18 cellular contexts compared by ENCODE assay signal in the genomic region with DNA sequence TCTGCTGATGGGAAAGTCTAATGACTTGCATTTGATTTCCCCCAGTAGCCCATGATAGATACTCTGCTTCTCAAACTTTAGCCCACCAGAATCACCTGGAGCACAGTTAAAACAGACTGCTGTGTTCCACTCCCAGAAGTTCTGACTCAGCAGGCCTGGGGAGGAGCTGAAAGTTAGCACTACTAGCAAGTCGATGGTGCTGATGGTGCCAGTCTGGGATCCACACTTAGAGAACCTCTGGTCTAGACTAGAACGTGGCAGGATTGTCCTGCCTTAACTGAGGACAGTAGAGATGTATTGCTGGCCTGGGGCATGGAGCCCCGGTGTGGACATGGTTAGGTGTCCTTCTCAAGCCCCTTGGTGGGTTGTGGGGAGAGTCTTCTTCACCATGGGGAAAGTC. TPM values are rescaled to one million over a fixed set of nuclear protein-coding genes. Genes with fewer than 3 reads are reported as not detected.
"Had no signal": no experiment of that assay in that cellular context is flagged by ENCODE, and none has a peak within 500 bp of the region (broad histone marks: within the 10 kb centered on the region; RNA-seq: fewer than 3 reads in every experiment).

No MANE protein-coding gene starts in this region.

- H3K4me3 ChIP-seq: gastroesophageal sphincter, hepatocyte, ovary, transverse colon had no signal

- H3K27ac ChIP-seq: brain microvascular endothelial cell, gastroesophageal sphincter, hepatocyte, ovary, transverse colon had no signal

- H3K9me3 ChIP-seq: gastroesophageal sphincter, ovary, transverse colon had no signal

- H3K9me3 Mint-ChIP-seq: activated B cell treated with CpG ODN at 0.5 μM for 24 hours; activated CD4-positive, alpha-beta memory T cell treated with anti-CD3 and anti-CD28 coated beads for 36 hours; dendritic cell treated with granulocyte-macrophage colony-stimulating factor and Interleukin-4, amounts not matched to agents 40 ng/mL and 50 ng/mL, for 4 days; neural crest cell; stimulated activated effector memory CD8-positive, alpha-beta T cell treated with anti-CD3 and anti-CD28 coated beads, Interleukin-12 subunit alpha, Interleukin-12 subunit beta, amount 100 ng/mL, for 72 hours had no signal

- DNase-seq: activated B cell treated with CpG ODN at 0.5 μM for 24 hours; activated CD4-positive, alpha-beta memory T cell treated with anti-CD3 and anti-CD28 coated beads for 36 hours; activated CD8-positive, alpha-beta memory T cell treated with anti-CD3 and anti-CD28 coated beads, Interleukin-2, amount 50 U/mL, for 4 hours; activated naive CD4-positive, alpha-beta T cell treated with anti-CD3 and anti-CD28 coated beads, Interleukin-2, amount 50 U/mL, for 16 hours; brain microvascular endothelial cell; cerebellar nuclear complex; kidney; mesendoderm; ovary; small intestine; substantia nigra; transverse colon had no signal

- H3K27me3 ChIP-seq: gastroesophageal sphincter, ovary, transverse colon had no signal

- H3K27ac Mint-ChIP-seq: activated B cell treated with CpG ODN at 0.5 μM for 24 hours; activated CD4-positive, alpha-beta memory T cell treated with anti-CD3 and anti-CD28 coated beads for 36 hours; dendritic cell treated with granulocyte-macrophage colony-stimulating factor and Interleukin-4, amounts not matched to agents 40 ng/mL and 50 ng/mL, for 4 days; stimulated activated effector memory CD8-positive, alpha-beta T cell treated with anti-CD3 and anti-CD28 coated beads, Interleukin-12 subunit alpha, Interleukin-12 subunit beta, amount 100 ng/mL, for 72 hours had no signal

- H3K36me3 ChIP-seq: brain microvascular endothelial cell, gastroesophageal sphincter, ovary, transverse colon had no signal

- H3K4me3 Mint-ChIP-seq: activated B cell treated with CpG ODN at 0.5 μM for 24 hours; activated CD4-positive, alpha-beta memory T cell treated with anti-CD3 and anti-CD28 coated beads for 36 hours; dendritic cell treated with granulocyte-macrophage colony-stimulating factor and Interleukin-4, amounts not matched to agents 40 ng/mL and 50 ng/mL, for 4 days; neural crest cell; stimulated activated effector memory CD8-positive, alpha-beta T cell treated with anti-CD3 and anti-CD28 coated beads, Interleukin-12 subunit alpha, Interleukin-12 subunit beta, amount 100 ng/mL, for 72 hours had no signal

- ATAC-seq: gastroesophageal sphincter; stimulated activated effector memory CD8-positive, alpha-beta T cell treated with anti-CD3 and anti-CD28 coated beads, Interleukin-12 subunit alpha, Interleukin-12 subunit beta, amount 100 ng/mL, for 72 hours had no signal

RNA-seq across cellular contexts. Expression of a gene that starts 8.7 kb away (rescaled TPM):
- total RNA-seq: renal cortical epithelial cell had no signal
